In genomic region chr2:28750316-28751101, GRCh38 we compare ENCODE assay signal across 8 cellular contexts. TPM values are rescaled to one million over a fixed set of nuclear protein-coding genes. Genes with fewer than 3 reads are reported as not detected.
DNase-seq lines count a peak whose midpoint lies in the region; ATAC-seq and TF ChIP-seq lines count a peak whose summit lies in the region.

No MANE protein-coding gene starts in this region.

- no peaks in the 10 kb centered on the region for H3K9me3 Mint-ChIP-seq in activated naive CD4-positive, alpha-beta T cell treated with anti-CD3 and anti-CD28 coated beads for 36 hours
- no peaks in the 10 kb centered on the region for H3K9me3 Mint-ChIP-seq in progenitor cell of endocrine pancreas (ENCODE audit: low read depth)

- peaks cover 11% of the 10 kb centered on the region for H3K36me3 Mint-ChIP-seq in activated naive CD4-positive, alpha-beta T cell treated with anti-CD3 and anti-CD28 coated beads for 36 hours (ENCODE audit: low read depth)
- no peaks in the 10 kb centered on the region for H3K36me3 Mint-ChIP-seq in progenitor cell of endocrine pancreas (ENCODE audit: insufficient read depth)

- H3K4me3 Mint-ChIP-seq in activated naive CD4-positive, alpha-beta T cell treated with anti-CD3 and anti-CD28 coated beads for 36 hours: peak overlapping the region; percentile 91
- H3K4me3 Mint-ChIP-seq in progenitor cell of endocrine pancreas (ENCODE audit: low read depth): peak overlapping the region; percentile 88

- intact Hi-C loops in activated naive CD4-positive, alpha-beta T cell treated with anti-CD3 and anti-CD28 coated beads for 36 hours (cut with micrococcal nuclease): loop anchor here (1.0 to 5.0 kb wide), 10 partner anchors 36 to 1397 kb away; partner anchors contain the start of genes FOSL2, SPDYA, TRMT61B and WDR43

- DNase-seq in NCI-H345 (lab: John Stamatoyannopoulos, UW): peak; percentile 27
- no peak for DNase-seq in NCI-H345 treated with DMSO at 0.1 percent for 48 hours (lab: John Stamatoyannopoulos, UW; ENCODE audit: unreplicated experiment)
- peak; percentile 54 for DNase-seq in NCI-H2227 treated with DMSO at 0.1 percent for 48 hours (lab: John Stamatoyannopoulos, UW)
- peak; percentile 51 for DNase-seq in activated naive CD4-positive, alpha-beta T cell treated with anti-CD3 and anti-CD28 coated beads for 36 hours
- peak; percentile 51 for DNase-seq in globus pallidus (ENCODE audit: low spot score)
- DNase-seq in progenitor cell of endocrine pancreas (ENCODE audit: low spot score, unreplicated experiment): no peak

- H3K4me1 Mint-ChIP-seq in activated naive CD4-positive, alpha-beta T cell treated with anti-CD3 and anti-CD28 coated beads for 36 hours (ENCODE audit: low read depth): peaks cover 43% of the 10 kb centered on the region
- peaks cover 29% of the 10 kb centered on the region for H3K4me1 Mint-ChIP-seq in progenitor cell of endocrine pancreas (ENCODE audit: low read depth)

- TF ChIP-seq CTCF in progenitor cell of endocrine pancreas (IDR thresholded peaks at IDR 0.05; ENCODE audit: unreplicated experiment): no peak

- ATAC-seq in HG03196 (IDR thresholded peaks at IDR 0.05; ENCODE audit: unreplicated experiment): no peak
- no peak for ATAC-seq in GM18502 (IDR thresholded peaks at IDR 0.05; ENCODE audit: poor library complexity, unreplicated experiment)

- peak overlapping the region; percentile 95 for H3K27ac Mint-ChIP-seq in activated naive CD4-positive, alpha-beta T cell treated with anti-CD3 and anti-CD28 coated beads for 36 hours
- H3K27ac Mint-ChIP-seq in progenitor cell of endocrine pancreas: peak overlapping the region; percentile 99

- no peaks in the 10 kb centered on the region for H3K27me3 Mint-ChIP-seq in activated naive CD4-positive, alpha-beta T cell treated with anti-CD3 and anti-CD28 coated beads for 36 hours (ENCODE audit: low read depth)
- H3K27me3 Mint-ChIP-seq in progenitor cell of endocrine pancreas: no peaks in the 10 kb centered on the region

- CTCF ChIA-PET in activated naive CD4-positive, alpha-beta T cell treated with anti-CD3 and anti-CD28 coated beads for 36 hours (lab: Charles Lee): interaction anchor here (1.4 to 6.5 kb wide), 3 partner anchors 12 to 156 kb away, joined by 3 to 49 read pairs (median 6); no protein-coding TSS in a partner anchor

RNA-seq across cellular contexts. Expression of gene PPP1CB, which starts 1.1 kb away (rescaled TPM):
- total RNA-seq in activated naive CD4-positive, alpha-beta T cell treated with anti-CD3 and anti-CD28 coated beads for 36 hours: 100 to 1,000 TPM; 235 to 239 TPM
- total RNA-seq in progenitor cell of endocrine pancreas: 192 and 193 TPM in 2 replicates

Comparison
In these comparisons a context has a peak if more than half of its experiments do, and no peak if none do; other contexts are left out.
1. DNase-seq: peak in NCI-H345 (single experiment), NCI-H2227 treated with DMSO at 0.1 percent for 48 hours (single experiment), activated naive CD4-positive, alpha-beta T cell treated with anti-CD3 and anti-CD28 coated beads for 36 hours (single experiment) and globus pallidus (single experiment); none in NCI-H345 treated with DMSO at 0.1 percent for 48 hours (single experiment) and progenitor cell of endocrine pancreas (single experiment).